In the genomic region with DNA sequence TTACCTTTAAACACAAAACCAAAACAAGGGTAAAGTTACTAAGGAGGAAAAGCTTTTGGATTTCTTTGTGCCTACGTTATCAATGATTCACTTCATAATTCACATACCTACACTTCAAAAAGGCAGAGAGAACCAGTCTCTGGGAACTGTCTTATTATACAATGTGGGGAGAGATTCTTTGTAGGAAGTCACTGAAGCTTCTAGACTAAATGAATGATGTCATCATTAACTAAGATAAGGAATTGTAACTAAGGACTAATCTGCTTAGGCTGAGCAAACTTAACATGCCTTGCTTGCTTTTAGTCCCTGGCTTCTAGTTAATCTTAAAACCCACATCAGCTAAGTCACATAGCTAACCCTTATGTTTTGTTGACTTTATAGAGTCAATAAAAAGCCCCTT, we compare ENCODE assay signal across 20 cellular contexts.
"Had no signal": no experiment of that assay in that cellular context is flagged by ENCODE, and none has a peak within 500 bp of the region (broad histone marks: within the 10 kb centered on the region; RNA-seq: fewer than 3 reads in every experiment).

No MANE protein-coding gene starts in this region.

- H3K4me3 Mint-ChIP-seq: activated T-helper 17 cell treated with anti-CD3 and anti-CD28 coated beads, Interleukin-2, amount 50 U/mL, for 72 hours; effector memory CD8-positive, alpha-beta T cell; nephron; T-cell had no signal

- H3K4me3 ChIP-seq: gastroesophageal sphincter, prostate gland, spleen, thoracic aorta had no signal

- H3K9me3 ChIP-seq: gastroesophageal sphincter, prostate gland, thoracic aorta had no signal

- H3K36me3 Mint-ChIP-seq: T-cell had no signal

- ATAC-seq: activated T-helper 17 cell treated with anti-CD3 and anti-CD28 coated beads, Interleukin-2, amount 50 U/mL, for 72 hours; effector memory CD8-positive, alpha-beta T cell; gastroesophageal sphincter; sciatic nerve; T-cell had no signal

- H3K4me1 Mint-ChIP-seq: activated T-helper 17 cell treated with anti-CD3 and anti-CD28 coated beads, Interleukin-2, amount 50 U/mL, for 72 hours; T-cell had no signal

- DNase-seq: activated CD4-positive, alpha-beta T cell treated with anti-CD3 and anti-CD28 coated beads for 1 hour; activated CD4-positive, alpha-beta T cell treated with anti-CD3 and anti-CD28 coated beads, Interleukin-2, amount 50 U/mL, for 4 hours; activated naive CD4-positive, alpha-beta T cell treated with Interleukin-2 at 50 U/mL for 16 hours; aorta; dermis blood vessel endothelial cell; effector memory CD8-positive, alpha-beta T cell; erythroblast; kidney; spleen; T-cell; T1000 had no signal

- H3K27me3 ChIP-seq: gastroesophageal sphincter, spleen had no signal

- H3K27ac ChIP-seq: gastroesophageal sphincter, prostate gland, spleen, thoracic aorta, VCaP had no signal

- FAIRE-seq: bronchial epithelial cell, kidney, urothelium cell line had no signal

- H3K36me3 ChIP-seq: gastroesophageal sphincter, prostate gland, spleen, thoracic aorta had no signal

- H3K9me3 Mint-ChIP-seq: nephron had no signal

- H3K4me1 ChIP-seq: gastroesophageal sphincter, prostate gland, spleen had no signal

- H3K27ac Mint-ChIP-seq: activated T-helper 17 cell treated with anti-CD3 and anti-CD28 coated beads, Interleukin-2, amount 50 U/mL, for 72 hours; effector memory CD8-positive, alpha-beta T cell; nephron; T-cell had no signal

- H3K27me3 Mint-ChIP-seq: activated T-helper 17 cell treated with anti-CD3 and anti-CD28 coated beads, Interleukin-2, amount 50 U/mL, for 72 hours; effector memory CD8-positive, alpha-beta T cell; T-cell had no signal
